Comparison of ENCODE assay signal across 34 cellular contexts in genomic region chr1:61647142-61647541, GRCh38.
"Had no signal": no experiment of that assay in that cellular context is flagged by ENCODE, and none has a peak within 500 bp of the region (broad histone marks: within the 10 kb centered on the region; RNA-seq: fewer than 3 reads in every experiment).

No MANE protein-coding gene starts in this region.

- H3K4me1 Mint-ChIP-seq: activated T-helper 17 cell treated with anti-CD3 and anti-CD28 coated beads, Interleukin-2, amount 50 U/mL, for 72 hours; endodermal cell; T-cell had no signal

- H3K9me3 ChIP-seq: esophagus muscularis mucosa, gastrocnemius medialis, heart left ventricle had no signal

- FAIRE-seq: astrocyte, bronchial epithelial cell had no signal

- H3K36me3 ChIP-seq: brain microvascular endothelial cell, esophagus muscularis mucosa, gastrocnemius medialis, heart left ventricle, WERI-Rb-1 had no signal

- H3K27ac ChIP-seq: brain microvascular endothelial cell, coronary artery, dorsolateral prefrontal cortex, esophagus muscularis mucosa, foreskin keratinocyte, gastrocnemius medialis, heart left ventricle, WERI-Rb-1 had no signal

- H3K4me1 ChIP-seq: foreskin keratinocyte, gastrocnemius medialis had no signal

- H3K27me3 ChIP-seq: brain microvascular endothelial cell, dorsolateral prefrontal cortex, esophagus muscularis mucosa, foreskin keratinocyte, gastrocnemius medialis, heart left ventricle had no signal

- DNase-seq: activated B cell treated with CpG ODN at 0.5 μM for 24 hours; activated CD4-positive, alpha-beta T cell treated with anti-CD3 and anti-CD28 coated beads for 48 hours; activated CD4-positive, alpha-beta T cell treated with anti-CD3 and anti-CD28 coated beads, Interleukin-2, amount 50 U/mL, for 1 hour; activated CD4-positive, alpha-beta T cell treated with anti-CD3 and anti-CD28 coated beads, Interleukin-2, amount 50 U/mL, for 48 hours; activated CD8-positive, alpha-beta memory T cell treated with anti-CD3 and anti-CD28 coated beads for 24 hours; activated CD8-positive, alpha-beta T cell treated with anti-CD3 and anti-CD28 coated beads for 36 hours; activated effector memory CD4-positive, alpha-beta T cell treated with Interleukin-2 at 50 U/mL for 16 hours; activated gamma-delta T cell treated with Interleukin-2 at 50 U/mL for 16 hours; activated naive CD4-positive, alpha-beta T cell treated with anti-CD3 and anti-CD28 coated beads, Interleukin-2, amount 50 U/mL, for 16 hours; activated naive CD4-positive, alpha-beta T cell treated with Interleukin-2 at 50 U/mL for 16 hours; activated T-cell treated with anti-CD3 and anti-CD28 coated beads, Interleukin-2, amount 50 U/mL, for 4 hours; amniotic stem cell; anterior cingulate cortex; brain microvascular endothelial cell; dorsolateral prefrontal cortex; effector memory CD4-positive, alpha-beta T cell; endodermal cell; erythroblast; foreskin keratinocyte; gastrocnemius medialis; glutamatergic neuron; heart left ventricle; T-cell; T1000; WERI-Rb-1 had no signal

- ATAC-seq: activated CD4-positive, CD25-positive, alpha-beta regulatory T cell treated with anti-CD3 and anti-CD28 coated beads, Interleukin-2, amount 50 U/mL, for 24 hours; activated CD8-positive, alpha-beta T cell treated with anti-CD3 and anti-CD28 coated beads for 36 hours; activated T-cell treated with anti-CD3 and anti-CD28 coated beads, Interleukin-2, amount 50 U/mL, for 4 hours; activated T-helper 17 cell treated with anti-CD3 and anti-CD28 coated beads, Interleukin-2, amount 50 U/mL, for 72 hours; foreskin keratinocyte; gastrocnemius medialis; heart left ventricle; T-cell had no signal

- H3K4me3 ChIP-seq: coronary artery, dorsolateral prefrontal cortex, esophagus muscularis mucosa, gastrocnemius medialis, heart left ventricle had no signal

- H3K9me3 Mint-ChIP-seq: activated B cell treated with CpG ODN at 0.5 μM for 24 hours; activated CD8-positive, alpha-beta T cell treated with anti-CD3 and anti-CD28 coated beads for 36 hours; activated T-cell treated with anti-CD3 and anti-CD28 coated beads, Interleukin-2, amount 50 U/mL, for 4 hours; activated T-helper 17 cell treated with anti-CD3 and anti-CD28 coated beads, Interleukin-2, amount 50 U/mL, for 72 hours; dendritic cell treated with granulocyte-macrophage colony-stimulating factor and Interleukin-4, amounts not matched to agents 40 ng/mL and 50 ng/mL, for 4 days; endodermal cell; T-cell; T-helper 1 cell treated with Interleukin-12 subunit alpha and Interleukin-12 subunit beta and Interleukin-4 antibody, amounts not matched to agents 30 μg/mL and 1 μg/mL, for 36 hours had no signal

- H3K36me3 Mint-ChIP-seq: activated naive CD8-positive, alpha-beta T cell; T-cell had no signal

- H3K27ac Mint-ChIP-seq: activated B cell treated with CpG ODN at 0.5 μM for 24 hours; activated CD8-positive, alpha-beta T cell treated with anti-CD3 and anti-CD28 coated beads for 36 hours; activated naive CD8-positive, alpha-beta T cell; activated T-helper 17 cell treated with anti-CD3 and anti-CD28 coated beads, Interleukin-2, amount 50 U/mL, for 72 hours; dendritic cell treated with granulocyte-macrophage colony-stimulating factor and Interleukin-4, amounts not matched to agents 40 ng/mL and 50 ng/mL, for 4 days; endodermal cell; T-cell; T-helper 1 cell treated with Interleukin-12 subunit alpha and Interleukin-12 subunit beta and Interleukin-4 antibody, amounts not matched to agents 30 μg/mL and 1 μg/mL, for 36 hours had no signal

- H3K4me3 Mint-ChIP-seq: activated B cell treated with CpG ODN at 0.5 μM for 24 hours; activated CD8-positive, alpha-beta T cell treated with anti-CD3 and anti-CD28 coated beads for 36 hours; activated naive CD8-positive, alpha-beta T cell; activated T-cell treated with anti-CD3 and anti-CD28 coated beads, Interleukin-2, amount 50 U/mL, for 4 hours; activated T-helper 17 cell treated with anti-CD3 and anti-CD28 coated beads, Interleukin-2, amount 50 U/mL, for 72 hours; dendritic cell treated with granulocyte-macrophage colony-stimulating factor and Interleukin-4, amounts not matched to agents 40 ng/mL and 50 ng/mL, for 4 days; endodermal cell; T-cell; T-helper 1 cell treated with Interleukin-12 subunit alpha and Interleukin-12 subunit beta and Interleukin-4 antibody, amounts not matched to agents 30 μg/mL and 1 μg/mL, for 36 hours had no signal

- H3K27me3 Mint-ChIP-seq: activated B cell treated with CpG ODN at 0.5 μM for 24 hours; activated CD8-positive, alpha-beta T cell treated with anti-CD3 and anti-CD28 coated beads for 36 hours; activated naive CD8-positive, alpha-beta T cell; activated T-helper 17 cell treated with anti-CD3 and anti-CD28 coated beads, Interleukin-2, amount 50 U/mL, for 72 hours; dendritic cell treated with granulocyte-macrophage colony-stimulating factor and Interleukin-4, amounts not matched to agents 40 ng/mL and 50 ng/mL, for 4 days had no signal
